Comparison of ENCODE assay signal across 26 cellular contexts in genomic region chr3:148319960-148320359, GRCh38.
A peak's percentile ranks its signal among the peaks of the same experiment; 100 is the strongest.
DNase-seq lines count a peak whose midpoint lies in the region; ATAC-seq and TF ChIP-seq lines count a peak whose summit lies in the region.
"Had no signal": no experiment of that assay in that cellular context is flagged by ENCODE, and none has a peak within 500 bp of the region (broad histone marks: within the 10 kb centered on the region; RNA-seq: fewer than 3 reads in every experiment).

No MANE protein-coding gene starts in this region.

- H3K27ac Mint-ChIP-seq in osteocyte (ENCODE audit: unreplicated experiment), result peak overlapping the region; percentile 88
- H3K27ac Mint-ChIP-seq: CD8-positive, alpha-beta T cell had no signal

- H3K4me3 Mint-ChIP-seq in osteocyte (ENCODE audit: unreplicated experiment), result peak overlapping the region; percentile 39
- H3K4me3 Mint-ChIP-seq: activated naive CD8-positive, alpha-beta T cell treated with anti-CD3 and anti-CD28 coated beads for 36 hours; CD8-positive, alpha-beta T cell had no signal

- H3K4me1 Mint-ChIP-seq in osteocyte (ENCODE audit: unreplicated experiment), result peaks cover 14% of the 10 kb centered on the region
- H3K4me1 Mint-ChIP-seq: activated naive CD8-positive, alpha-beta T cell treated with anti-CD3 and anti-CD28 coated beads for 36 hours had no signal

- no peaks in the 10 kb centered on the region for H3K27me3 ChIP-seq in adipocyte (replicated peaks; ENCODE audit: control insufficient read depth, insufficient read depth, low read length)
- H3K27me3 ChIP-seq: ascending aorta, esophagus squamous epithelium, SJSA1, testis had no signal

- H3K36me3 Mint-ChIP-seq in osteocyte (ENCODE audit: unreplicated experiment), result no peaks in the 10 kb centered on the region
- H3K36me3 Mint-ChIP-seq: activated naive CD8-positive, alpha-beta T cell treated with anti-CD3 and anti-CD28 coated beads for 36 hours; CD8-positive, alpha-beta T cell; memory B cell had no signal

- ATAC-seq in HG02763 (IDR thresholded peaks at IDR 0.05; ENCODE audit: unreplicated experiment), result no peak
- ATAC-seq: CD8-positive, alpha-beta T cell; HepG2; left lobe of liver; psoas muscle had no signal

- peaks cover 9% of the 10 kb centered on the region for H3K9me3 ChIP-seq in adipocyte (ENCODE audit: control insufficient read depth, low read length)
- H3K9me3 ChIP-seq: ascending aorta, psoas muscle, SJSA1, testis had no signal

- TF ChIP-seq CTCF in GM12865 (IDR thresholded peaks at IDR 0.05; ENCODE audit: insufficient read depth, low read depth, low read length, missing control alignments), result no peak
- no peak for TF ChIP-seq CTCF in osteocyte (IDR thresholded peaks at IDR 0.05)

- no peaks in the 10 kb centered on the region for H3K36me3 ChIP-seq in adipocyte (ENCODE audit: control insufficient read depth, insufficient read depth, low read length, severe bottlenecking)
- H3K36me3 ChIP-seq: ascending aorta, esophagus squamous epithelium, SJSA1 had no signal

- peaks cover 14% of the 10 kb centered on the region for H3K9me3 Mint-ChIP-seq in osteocyte (ENCODE audit: unreplicated experiment)
- H3K9me3 Mint-ChIP-seq: activated naive CD8-positive, alpha-beta T cell treated with anti-CD3 and anti-CD28 coated beads for 36 hours; memory B cell had no signal

- H3K27me3 Mint-ChIP-seq in osteocyte (ENCODE audit: unreplicated experiment), result no peaks in the 10 kb centered on the region
- H3K27me3 Mint-ChIP-seq: activated naive CD8-positive, alpha-beta T cell treated with anti-CD3 and anti-CD28 coated beads for 36 hours; memory B cell had no signal

- DNase-seq in GM12865 (ENCODE audit: low read depth), result no peak
- peak; percentile 0 for DNase-seq in HS-5 (ENCODE audit: low read depth)
- peak; percentile 13 for DNase-seq in adipocyte (ENCODE audit: low read depth)
- no peak for DNase-seq in osteocyte (ENCODE audit: extremely low spot score, unreplicated experiment)
- no peak for DNase-seq in hepatic stellate cell (ENCODE audit: low spot score)
- no peak for DNase-seq in activated CD4-positive, alpha-beta T cell treated with anti-CD3 and anti-CD28 coated beads, Interleukin-2, amount 50 U/mL, for 4 hours
- DNase-seq: activated CD4-positive, alpha-beta memory T cell treated with anti-CD3 and anti-CD28 coated beads, Interleukin-2, amount 10 ng/mL, durations not matched to agents 7 days and 5 days; activated CD4-positive, CD25-positive, alpha-beta regulatory T cell; activated effector memory CD4-positive, alpha-beta T cell treated with Interleukin-2 at 50 U/mL for 16 hours; activated naive CD8-positive, alpha-beta T cell treated with anti-CD3 and anti-CD28 coated beads for 36 hours; CD8-positive, alpha-beta T cell; central memory CD4-positive, alpha-beta T cell; DMS 273 treated with DMSO at 0.1 percent for 48 hours; esophagus squamous epithelium; NCI-H1105; NCI-H2029 treated with DMSO at 0.1 percent for 48 hours; NCI-H526; psoas muscle; stimulated activated naive CD8-positive, alpha-beta T cell treated with anti-CD3 and anti-CD28 coated beads, Interleukin-15, Interleukin-2, amounts not matched to agents 100 U/mL and 50 U/mL, for 24 hours; testis had no signal

- H3K4me1 ChIP-seq in adipocyte (ENCODE audit: control insufficient read depth, insufficient read depth, low read length), result peaks cover 15% of the 10 kb centered on the region
- H3K4me1 ChIP-seq: ascending aorta, esophagus squamous epithelium, psoas muscle, SJSA1, testis had no signal

- no peak overlapping the region for H3K9ac ChIP-seq in adipocyte (ENCODE audit: low read length)

- H3K4me3 ChIP-seq in GM12865 (ENCODE audit: low read depth, low read length) (peak overlapping the region; percentile 33; the same call in 1 of the 2 replicates), adipocyte (ENCODE audit: low read length) (peak overlapping the region; percentile 18)
- H3K4me3 ChIP-seq: ascending aorta, esophagus squamous epithelium, psoas muscle, SJSA1, testis had no signal

Comparison
In these comparisons a context has a peak if more than half of its experiments do, and no peak if none do; other contexts are left out.
1. DNase-seq: peak in HS-5 (single experiment) and adipocyte (single experiment); none in GM12865 (single experiment), osteocyte (single experiment), hepatic stellate cell (single experiment) and activated CD4-positive, alpha-beta T cell treated with anti-CD3 and anti-CD28 coated beads, Interleukin-2, amount 50 U/mL, for 4 hours (0 of 2).